In the genomic region with DNA sequence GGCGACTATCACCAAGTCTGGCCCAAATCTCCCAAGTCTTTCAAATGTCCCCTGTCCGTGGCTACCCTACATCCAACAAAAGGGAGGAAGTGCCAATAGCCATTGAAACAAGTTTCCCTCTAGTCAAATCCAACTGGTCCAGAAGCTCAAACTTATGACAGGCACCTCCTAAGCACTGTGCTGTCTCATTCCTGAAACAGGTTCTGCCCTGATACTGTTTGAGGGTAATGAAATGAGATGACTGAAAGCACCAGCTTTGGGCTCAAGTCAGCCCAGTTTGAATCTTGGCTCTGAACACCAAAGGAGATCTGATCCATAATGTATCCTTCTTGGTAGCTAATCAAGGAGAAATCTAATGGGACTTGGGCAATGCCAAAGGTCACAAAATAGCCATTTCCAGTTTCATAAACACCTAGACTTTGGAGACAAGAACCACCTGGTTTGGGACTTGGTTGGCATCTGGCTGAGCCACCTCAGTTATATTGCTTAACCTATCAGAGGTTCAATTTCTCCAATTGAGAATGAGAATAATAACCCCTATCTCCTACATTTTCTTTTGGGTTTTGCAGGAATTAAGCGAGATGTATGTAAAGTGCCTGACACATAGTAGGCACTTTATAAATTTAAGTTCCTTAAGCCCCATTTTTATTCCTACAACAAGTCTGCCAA, we compare ENCODE assay signal across 1 cellular context.
TF ChIP-seq lines count a peak whose summit lies in the region.

No MANE protein-coding gene starts in this region.

TF ChIP-seq in HepG2, 621 proteins besides CTCF, POLR2A, EP300 and RAD21:
- TF ChIP-seq, protein P1, sequence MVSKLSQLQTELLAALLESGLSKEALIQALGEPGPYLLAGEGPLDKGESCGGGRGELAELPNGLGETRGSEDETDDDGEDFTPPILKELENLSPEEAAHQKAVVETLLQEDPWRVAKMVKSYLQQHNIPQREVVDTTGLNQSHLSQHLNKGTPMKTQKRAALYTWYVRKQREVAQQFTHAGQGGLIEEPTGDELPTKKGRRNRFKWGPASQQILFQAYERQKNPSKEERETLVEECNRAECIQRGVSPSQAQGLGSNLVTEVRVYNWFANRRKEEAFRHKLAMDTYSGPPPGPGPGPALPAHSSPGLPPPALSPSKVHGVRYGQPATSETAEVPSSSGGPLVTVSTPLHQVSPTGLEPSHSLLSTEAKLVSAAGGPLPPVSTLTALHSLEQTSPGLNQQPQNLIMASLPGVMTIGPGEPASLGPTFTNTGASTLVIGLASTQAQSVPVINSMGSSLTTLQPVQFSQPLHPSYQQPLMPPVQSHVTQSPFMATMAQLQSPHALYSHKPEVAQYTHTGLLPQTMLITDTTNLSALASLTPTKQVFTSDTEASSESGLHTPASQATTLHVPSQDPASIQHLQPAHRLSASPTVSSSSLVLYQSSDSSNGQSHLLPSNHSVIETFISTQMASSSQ (IDR thresholded peaks at IDR 0.05; ENCODE audit: low read depth) = no peak
- TF ChIP-seq, protein P1 (CRISPR knock-in tag; IDR thresholded peaks at IDR 0.05; ENCODE audit: borderline replicate concordance) = no peak
- TF ChIP-seq ZNF234 (CRISPR knock-in tag; conservative IDR thresholded peaks at IDR 0.05) (no peak), TSC22D2 (CRISPR knock-in tag; IDR thresholded peaks at IDR 0.05; ENCODE audit: borderline replicate concordance) (no peak), MIER3 (CRISPR knock-in tag; IDR thresholded peaks at IDR 0.05; ENCODE audit: borderline replicate concordance) (no peak), TEAD2 (CRISPR knock-in tag; IDR thresholded peaks at IDR 0.05) (no peak), ZNF530 (CRISPR knock-in tag; IDR thresholded peaks at IDR 0.05; ENCODE audit: low read depth) (no peak), ZKSCAN5 (CRISPR knock-in tag; IDR thresholded peaks at IDR 0.05) (no peak), KAT8 (CRISPR knock-in tag; IDR thresholded peaks at IDR 0.05) (no peak)
TF ChIP-seq in HepG2: peak in this region for 0.
